ENCODE assay signal across 1 cellular context in genomic region chr5:56123531-56124243, GRCh38.
A peak's percentile ranks its signal among the peaks of the same experiment; 100 is the strongest.
TF ChIP-seq lines count a peak whose summit lies in the region.

No MANE protein-coding gene starts in this region.

TF ChIP-seq in K562, 482 proteins besides CTCF, POLR2A, EP300 and RAD21 (continued from another document and continues in another):
- TF ChIP-seq REST (CRISPR knock-in tag; IDR thresholded peaks at IDR 0.05; ENCODE audit: low read depth): no peak; the same call in 1 of the 2 replicates
- no peak for TF ChIP-seq HDAC6 (IDR thresholded peaks at IDR 0.05; ENCODE audit: low read depth, low read length)
- peak; percentile 92; the same call in 1 of the 2 replicates for TF ChIP-seq OTX1 (CRISPR knock-in tag; IDR thresholded peaks at IDR 0.05)
- peak; percentile 98 for TF ChIP-seq CC2D1A (IDR thresholded peaks at IDR 0.05)
- TF ChIP-seq ZNF584 (CRISPR knock-in tag; IDR thresholded peaks at IDR 0.05; ENCODE audit: low read depth): peak; percentile 99
- TF ChIP-seq ZFP30 (CRISPR knock-in tag; IDR thresholded peaks at IDR 0.05; ENCODE audit: borderline replicate concordance): no peak
- peak; percentile 94 for TF ChIP-seq ZEB2 (IDR thresholded peaks at IDR 0.05)
- TF ChIP-seq STAT5B (CRISPR knock-in tag; IDR thresholded peaks at IDR 0.05): no peak
- no peak for TF ChIP-seq THAP12 (CRISPR knock-in tag; IDR thresholded peaks at IDR 0.05)
- TF ChIP-seq ZNF224 (CRISPR knock-in tag; IDR thresholded peaks at IDR 0.05): no peak
- TF ChIP-seq ZBTB5 (IDR thresholded peaks at IDR 0.05): no peak
- TF ChIP-seq ZBED1 (IDR thresholded peaks at IDR 0.05): peak; percentile 95; the same call in 1 of the 2 replicates
- TF ChIP-seq HEY1 (CRISPR knock-in tag; IDR thresholded peaks at IDR 0.05; ENCODE audit: borderline replicate concordance): peak; percentile 71; the same call in 1 of the 2 replicates
- TF ChIP-seq ZNF609 (CRISPR knock-in tag; IDR thresholded peaks at IDR 0.05; ENCODE audit: borderline replicate concordance): peak; percentile 99
- TF ChIP-seq HES1 (IDR thresholded peaks at IDR 0.05; ENCODE audit: low read depth): peak; percentile 98
- peak; percentile 85 for TF ChIP-seq SMAD1 (IDR thresholded peaks at IDR 0.05; ENCODE audit: low read depth, low read length, partially characterized antibody)
- no peak for TF ChIP-seq SRSF3 (IDR thresholded peaks at IDR 0.05; ENCODE audit: insufficient read depth, low read length)
- peak; percentile 86 for TF ChIP-seq MAFF (IDR thresholded peaks at IDR 0.05; ENCODE audit: low read length)
- no peak for TF ChIP-seq HMG20B (CRISPR knock-in tag; IDR thresholded peaks at IDR 0.05)
- TF ChIP-seq GTF3C2 (IDR thresholded peaks at IDR 0.05; ENCODE audit: borderline replicate concordance, extremely low read depth, insufficient read length): no peak
- TF ChIP-seq DEAF1 (CRISPR knock-in tag; IDR thresholded peaks at IDR 0.05): peak; percentile 40; the same call in 1 of the 2 replicates
- TF ChIP-seq BACH1 (tag; IDR thresholded peaks at IDR 0.05): peak; percentile 93
- TF ChIP-seq ZC3H4 (CRISPR knock-in tag; IDR thresholded peaks at IDR 0.05; ENCODE audit: borderline replicate concordance): no peak
- peak; percentile 94; the same call in 1 of the 2 replicates for TF ChIP-seq PHF21A (IDR thresholded peaks at IDR 0.05; ENCODE audit: borderline replicate concordance, low read depth)
- no peak for TF ChIP-seq ZSCAN32 (CRISPR knock-in tag; IDR thresholded peaks at IDR 0.05)
- TF ChIP-seq MBD1 (CRISPR knock-in tag; IDR thresholded peaks at IDR 0.05): no peak
- no peak for TF ChIP-seq U2AF2 (optimal IDR thresholded peaks at IDR 0.05; ENCODE audit: low read depth, low read length)
- TF ChIP-seq LCOR (CRISPR knock-in tag; IDR thresholded peaks at IDR 0.05): peak; percentile 99
- TF ChIP-seq ETV6 (IDR thresholded peaks at IDR 0.05; ENCODE audit: borderline replicate concordance in 1 of 2, low read depth in 2 of 2, low read length in 1 of 2): peak in 1 of 2 experiments; percentile 85; a peak in 1 of 4 replicates
- TF ChIP-seq ETV6 (CRISPR knock-in tag; IDR thresholded peaks at IDR 0.05; ENCODE audit: borderline replicate concordance): no peak
- TF ChIP-seq ZBTB43 (CRISPR knock-in tag; IDR thresholded peaks at IDR 0.05): peak; percentile 66; the same call in 1 of the 2 replicates
